32 cellular contexts compared by ENCODE assay signal in genomic region chr17:45070809-45071208, GRCh38. TPM values are rescaled to one million over a fixed set of nuclear protein-coding genes. Genes with fewer than 3 reads are reported as not detected.
DNase-seq lines count a peak whose midpoint lies in the region; ATAC-seq, FAIRE-seq and TF ChIP-seq lines count a peak whose summit lies in the region.
"Had no signal": no experiment of that assay in that cellular context is flagged by ENCODE, and none has a peak within 500 bp of the region (broad histone marks: within the 10 kb centered on the region; RNA-seq: fewer than 3 reads in every experiment).

No MANE protein-coding gene starts in this region.

- H3K4me1 ChIP-seq in ACC112 (ENCODE audit: control insufficient read depth, insufficient read depth, low read length, unreplicated experiment) (peaks cover 17% of the 10 kb centered on the region), GM23338 (ENCODE audit: insufficient read depth) (no peaks in the 10 kb centered on the region), astrocyte (ENCODE audit: insufficient read depth, low read length) (peaks cover 6% of the 10 kb centered on the region), keratinocyte (ENCODE audit: control insufficient read depth, extremely low read depth, insufficient read depth, low read length) (peaks cover 11% of the 10 kb centered on the region)

- no peaks in the 10 kb centered on the region for H3K9me2 ChIP-seq in GM23338 (ENCODE audit: insufficient read depth)

- H3K9me3 Mint-ChIP-seq in GM23338 (no peaks in the 10 kb centered on the region), astrocyte (ENCODE audit: unreplicated experiment) (no peaks in the 10 kb centered on the region), WTC11 (no peaks in the 10 kb centered on the region)
- H3K9me3 Mint-ChIP-seq in naive thymus-derived CD8-positive, alpha-beta T cell = no peaks in the 10 kb centered on the region
- H3K9me3 Mint-ChIP-seq: activated B cell treated with CpG ODN at 0.5 μM for 24 hours; activated T-cell treated with anti-CD3 and anti-CD28 coated beads, Interleukin-2, amount 50 U/mL, for 72 hours; H9; nephron; stimulated activated effector memory CD8-positive, alpha-beta T cell treated with anti-CD3 and anti-CD28 coated beads, Interleukin-12 subunit alpha, Interleukin-12 subunit beta, amount 100 ng/mL, for 72 hours had no signal

- peaks cover 6% of the 10 kb centered on the region for H3K9me1 ChIP-seq in keratinocyte (ENCODE audit: control insufficient read depth, extremely low read depth, insufficient read depth, low read length)

- CTCF ChIA-PET in WTC11 (lab: Charles Lee) = interaction anchor here (1.2 to 1.3 kb wide), 2 partner anchors 29 to 64 kb away, joined by 3 to 5 read pairs; partner anchors contain the start of gene ACBD4

- H3K27me3 Mint-ChIP-seq in GM23338 (ENCODE audit: insufficient read depth, low read depth, poor library complexity) (peaks cover 7% of the 10 kb centered on the region), astrocyte (ENCODE audit: low read depth, unreplicated experiment) (no peaks in the 10 kb centered on the region), WTC11 (ENCODE audit: low read depth) (no peaks in the 10 kb centered on the region)
- H3K27me3 Mint-ChIP-seq in naive thymus-derived CD8-positive, alpha-beta T cell = no peaks in the 10 kb centered on the region
- H3K27me3 Mint-ChIP-seq: activated B cell treated with CpG ODN at 0.5 μM for 24 hours; activated CD8-positive, alpha-beta memory T cell treated with anti-CD3 and anti-CD28 coated beads, Interleukin-2, amount 10 ng/mL, durations not matched to agents 7 days and 5 days had no signal

- H3K27me3 ChIP-seq in ACC112 (ENCODE audit: insufficient read depth, low read length) (no peaks in the 10 kb centered on the region), GM23338 (ENCODE audit: insufficient read depth) (no peaks in the 10 kb centered on the region), astrocyte (ENCODE audit: insufficient read depth, low read length) (no peaks in the 10 kb centered on the region), keratinocyte (ENCODE audit: control insufficient read depth, extremely low read depth, insufficient read depth, low read length) (no peaks in the 10 kb centered on the region)
- H3K27me3 ChIP-seq: upper lobe of right lung had no signal

- H3K36me3 ChIP-seq in ACC112 (ENCODE audit: insufficient read depth, low read length) = peaks cover 5% of the 10 kb centered on the region; the same call in 1 of the 2 replicates
- H3K36me3 ChIP-seq in GM23338 (ENCODE audit: insufficient read depth) = 0 out of 2 replicates have a peak, but pooled peaks cover 9% of the 10 kb centered on the region
- peaks cover 16% of the 10 kb centered on the region for H3K36me3 ChIP-seq in astrocyte (ENCODE audit: insufficient read depth, low read length)
- peaks cover 6 to 7% of the 10 kb centered on the region in 2 experiments for H3K36me3 ChIP-seq in keratinocyte (ENCODE audit: control insufficient read depth in 2 of 2, extremely low read depth in 1 of 2, insufficient read depth in 2 of 2, low read length in 2 of 2)

- TF ChIP-seq CTCF in GM23338 (conservative IDR thresholded peaks at IDR 0.05; ENCODE audit: low read depth in 2 of 2) = no peak
- TF ChIP-seq CTCF in astrocyte (IDR thresholded peaks at IDR 0.05; ENCODE audit: insufficient read depth, low read depth, low read length) = no peak
- TF ChIP-seq CTCF in keratinocyte (optimal IDR thresholded peaks at IDR 0.05 in 1 of 3, IDR thresholded peaks at IDR 0.05 in 1 of 3, conservative IDR thresholded peaks at IDR 0.05 in 1 of 3; ENCODE audit: extremely low read depth in 1 of 3, insufficient read depth in 2 of 3, low read length in 3 of 3) = no peak
- TF ChIP-seq CTCF in WTC11 (IDR thresholded peaks at IDR 0.05) = no peak

- peaks cover 24% of the 10 kb centered on the region for H4K20me1 ChIP-seq in GM23338 (replicated peaks; ENCODE audit: insufficient read depth)
- peaks cover 74% of the 10 kb centered on the region for H4K20me1 ChIP-seq in astrocyte (ENCODE audit: insufficient read depth, low read length)
- peaks cover 3% of the 10 kb centered on the region for H4K20me1 ChIP-seq in keratinocyte (ENCODE audit: control insufficient read depth, extremely low read depth, insufficient read depth, low read length)

- POLR2A ChIA-PET in WTC11 (lab: Charles Lee) = no interaction called here
- POLR2A ChIA-PET in naive thymus-derived CD8-positive, alpha-beta T cell (lab: Charles Lee) = interaction anchor here (1.6 kb wide), 1 partner anchor 10 kb away, joined by 4 read pairs; the partner anchor contains the start of gene NMT1

- H3K4me1 Mint-ChIP-seq in GM23338 = peaks cover 4% of the 10 kb centered on the region; the same call in 2 of the 3 replicates
- peaks cover 9% of the 10 kb centered on the region for H3K4me1 Mint-ChIP-seq in astrocyte (ENCODE audit: low read depth, unreplicated experiment)
- H3K4me1 Mint-ChIP-seq in WTC11 = no peaks in the 10 kb centered on the region
- peaks cover 9 to 35% (median 22%) of the 10 kb centered on the region in 4 donors for H3K4me1 Mint-ChIP-seq in naive thymus-derived CD8-positive, alpha-beta T cell

- H3K79me2 ChIP-seq in ACC112 (ENCODE audit: control insufficient read depth, insufficient read depth, low read length, unreplicated experiment) = peaks cover 53% of the 10 kb centered on the region
- peaks cover 98% of the 10 kb centered on the region for H3K79me2 ChIP-seq in GM23338 (replicated peaks; ENCODE audit: insufficient read depth)
- peaks cover 86% of the 10 kb centered on the region for H3K79me2 ChIP-seq in astrocyte (ENCODE audit: insufficient read depth, low read length)
- peaks cover 84% of the 10 kb centered on the region for H3K79me2 ChIP-seq in keratinocyte (ENCODE audit: control insufficient read depth, insufficient read depth, low read length)

- H3K4me3 Mint-ChIP-seq in GM23338 (no peak overlapping the region), astrocyte (ENCODE audit: unreplicated experiment) (peak overlapping the region; percentile 15), WTC11 (no peak overlapping the region)
- H3K4me3 Mint-ChIP-seq in naive thymus-derived CD8-positive, alpha-beta T cell = no peak overlapping the region
- H3K4me3 Mint-ChIP-seq: activated B cell treated with CpG ODN at 0.5 μM for 24 hours; activated CD8-positive, alpha-beta memory T cell treated with anti-CD3 and anti-CD28 coated beads, Interleukin-2, amount 10 ng/mL, durations not matched to agents 7 days and 5 days; activated T-cell treated with anti-CD3 and anti-CD28 coated beads, Interleukin-2, amount 50 U/mL, for 72 hours; H9; nephron; stimulated activated effector memory CD8-positive, alpha-beta T cell treated with anti-CD3 and anti-CD28 coated beads, Interleukin-12 subunit alpha, Interleukin-12 subunit beta, amount 100 ng/mL, for 72 hours had no signal

- peaks cover 50% of the 10 kb centered on the region for H3K36me3 Mint-ChIP-seq in GM23338 (ENCODE audit: low read depth)
- peaks cover 11% of the 10 kb centered on the region for H3K36me3 Mint-ChIP-seq in astrocyte (ENCODE audit: low read depth, unreplicated experiment)
- H3K36me3 Mint-ChIP-seq in WTC11 = peaks cover 40% of the 10 kb centered on the region
- H3K36me3 Mint-ChIP-seq in naive thymus-derived CD8-positive, alpha-beta T cell = peaks cover 0 to 63% (median 12%) of the 10 kb centered on the region in 3 donors

- FAIRE-seq in astrocyte (lab: Jason Lieb, UNC) (no peak), keratinocyte (lab: Jason Lieb, UNC) (peak; percentile 9)
- FAIRE-seq: colon, GM12892, HepG2 had no signal

- H3K27ac Mint-ChIP-seq in GM23338 (no peak overlapping the region), astrocyte (ENCODE audit: unreplicated experiment) (no peak overlapping the region), WTC11 (no peak overlapping the region)
- peak overlapping the region in 1 of 10 donors; percentile 43 for H3K27ac Mint-ChIP-seq in naive thymus-derived CD8-positive, alpha-beta T cell
- H3K27ac Mint-ChIP-seq: activated B cell treated with CpG ODN at 0.5 μM for 24 hours; activated CD8-positive, alpha-beta memory T cell treated with anti-CD3 and anti-CD28 coated beads, Interleukin-2, amount 10 ng/mL, durations not matched to agents 7 days and 5 days; activated T-cell treated with anti-CD3 and anti-CD28 coated beads, Interleukin-2, amount 50 U/mL, for 72 hours; nephron; stimulated activated effector memory CD8-positive, alpha-beta T cell treated with anti-CD3 and anti-CD28 coated beads, Interleukin-12 subunit alpha, Interleukin-12 subunit beta, amount 100 ng/mL, for 72 hours had no signal

- H3K9ac ChIP-seq in astrocyte (ENCODE audit: low read length) = peak overlapping the region; percentile 11
- H3K9ac ChIP-seq in keratinocyte (ENCODE audit: control insufficient read depth, extremely low read depth, insufficient read depth, low read length) = no peak overlapping the region

- H3K4me2 ChIP-seq in GM23338 (no peak overlapping the region), astrocyte (ENCODE audit: low read length) (peak overlapping the region; percentile 19), keratinocyte (ENCODE audit: control insufficient read depth, extremely low read depth, insufficient read depth, low read depth, low read length) (peak overlapping the region; percentile 36)

- no peak for ATAC-seq in GM23338
- ATAC-seq in WTC11 = no peak
- no peak for ATAC-seq in naive thymus-derived CD8-positive, alpha-beta T cell
- ATAC-seq: activated CD8-positive, alpha-beta memory T cell treated with anti-CD3 and anti-CD28 coated beads, Interleukin-2, amount 10 ng/mL, durations not matched to agents 7 days and 5 days; activated T-cell treated with anti-CD3 and anti-CD28 coated beads, Interleukin-2, amount 50 U/mL, for 72 hours; esophagus mucosa; HepG2; mucosa of descending colon; Panc1; stimulated activated effector memory CD8-positive, alpha-beta T cell treated with anti-CD3 and anti-CD28 coated beads, Interleukin-12 subunit alpha, Interleukin-12 subunit beta, amount 100 ng/mL, for 72 hours; upper lobe of right lung had no signal

- H3K9me3 ChIP-seq in astrocyte (ENCODE audit: insufficient read depth, low read depth, low read length) (no peaks in the 10 kb centered on the region), keratinocyte (ENCODE audit: control insufficient read depth, low read depth, low read length) (no peaks in the 10 kb centered on the region)
- H3K9me3 ChIP-seq: mucosa of descending colon, upper lobe of right lung had no signal

- dilution Hi-C loops in keratinocyte (cut with MboI; ENCODE audit: extremely low pct_ligation_motif_present, low sequenced_read_pairs) = no loop called here

- no peak for DNase-seq in GM23338 (ENCODE audit: low spot score)
- no peak for DNase-seq in astrocyte (ENCODE audit: low read depth)
- DNase-seq in keratinocyte (ENCODE audit: low read depth, low spot score) = no peak
- DNase-seq in NCI-H187 (lab: John Stamatoyannopoulos, UW) = no peak
- DNase-seq in WTC11 (ENCODE audit: low spot score) = no peak
- DNase-seq in NCI-H226 = no peak
- no peak for DNase-seq in naive thymus-derived CD8-positive, alpha-beta T cell
- DNase-seq: activated B cell treated with CpG ODN at 0.5 μM for 24 hours; activated CD4-positive, alpha-beta T cell treated with anti-CD3 and anti-CD28 coated beads, Interleukin-2, amount 50 U/mL, for 1 hour; activated CD8-positive, alpha-beta memory T cell treated with anti-CD3 and anti-CD28 coated beads, Interleukin-2, amount 10 ng/mL, durations not matched to agents 7 days and 5 days; activated naive CD4-positive, alpha-beta T cell treated with Interleukin-2 at 50 U/mL for 16 hours; activated T-cell treated with anti-CD3 and anti-CD28 coated beads, Interleukin-2, amount 50 U/mL, for 72 hours; amniotic stem cell; C1 segment of cervical spinal cord; COR-L47; effector memory CD4-positive, alpha-beta T cell; foreskin fibroblast; H9; mucosa of descending colon; NCI-H1417 treated with DMSO at 0.1 percent for 48 hours; NCI-H2081; NCI-H2227 treated with DMSO at 0.1 percent for 48 hours; SIG-M5; upper lobe of right lung had no signal

- 0 out of 2 replicates have a peak, but pooled peaks cover 4% of the 10 kb centered on the region for H3F3A ChIP-seq in GM23338 (replicated peaks; ENCODE audit: low read depth)

- H2AFZ ChIP-seq in ACC112 (ENCODE audit: low read length, unreplicated experiment) = no peak overlapping the region
- H2AFZ ChIP-seq in GM23338 = no peak overlapping the region
- H2AFZ ChIP-seq in astrocyte (ENCODE audit: low read depth, low read length) = no peak overlapping the region
- no peak overlapping the region for H2AFZ ChIP-seq in keratinocyte (ENCODE audit: control insufficient read depth, low read length)

- H3K27ac ChIP-seq in ACC112 (ENCODE audit: low read depth, low read length) = peak overlapping the region; percentile 26; the same call in 1 of the 2 replicates
- peak overlapping the region; percentile 67; the same call in 1 of the 2 replicates for H3K27ac ChIP-seq in GM23338 (ENCODE audit: low read depth)
- H3K27ac ChIP-seq in astrocyte (ENCODE audit: low read depth, low read length) = no peak overlapping the region
- H3K27ac ChIP-seq in keratinocyte (ENCODE audit: control insufficient read depth, insufficient read depth, low read length) = peak overlapping the region; percentile 47
- H3K27ac ChIP-seq: upper lobe of right lung had no signal

- no peak overlapping the region for H3K4me3 ChIP-seq in ACC112 (ENCODE audit: low read depth, low read length)
- H3K4me3 ChIP-seq in GM23338 = no peak overlapping the region
- no peak overlapping the region for H3K4me3 ChIP-seq in astrocyte (ENCODE audit: insufficient read depth, low read depth, low read length)
- no peak overlapping the region for H3K4me3 ChIP-seq in keratinocyte (ENCODE audit: control insufficient read depth in 2 of 3, extremely low read depth in 1 of 3, insufficient read depth in 2 of 3, low read depth in 1 of 3, low read length in 3 of 3)
- H3K4me3 ChIP-seq: mucosa of descending colon, upper lobe of right lung had no signal

RNA-seq across cellular contexts. Expression of gene NMT1, which starts 9.7 kb away (rescaled TPM):
- total RNA-seq in GM23338 (2014; rRNA removed; shearing (Covaris generic)) = 80.9 and 95.6 TPM in 2 replicates
- polyA plus RNA-seq in GM23338 (2016; fragmentation: Nextera tagmentation; extraction: Ambion mirVana) (298 and 327 TPM in 2 replicates), keratinocyte (75.9 to 101 TPM (median 92.3 TPM) in 3 replicates)
- total RNA-seq in astrocyte (114 and 130 TPM in 2 replicates), WTC11 (2021) (152 to 162 TPM (median 153 TPM) in 3 replicates)
- 239 TPM for polyA plus RNA-seq in keratinocyte (2011; ENCODE audit: low read depth)
- 47.2 and 55.5 TPM in 2 replicates for polyA plus RNA-seq in keratinocyte (2011; cell fraction: cytosol; rRNA removed)
- polyA plus RNA-seq in keratinocyte (2011; cell fraction: nucleus; rRNA removed) = 59.9 and 68.3 TPM in 2 replicates
- 107 and 154 TPM in 2 replicates for polyA plus RNA-seq in keratinocyte (2012; ENCODE audit: low replicate concordance)
- polyA minus RNA-seq in keratinocyte = 42.2 to 74.7 TPM (median 53.7 TPM) in 3 replicates
- 446 TPM for polyA minus RNA-seq in keratinocyte (2011; cell fraction: cytosol; rRNA and poly(A)+ RNA removed)
- polyA minus RNA-seq in keratinocyte (2011; cell fraction: nucleus; rRNA and poly(A)+ RNA removed) = 32.5 and 42.7 TPM in 2 replicates
- 100 to 1,000 TPM; 130 to 139 TPM for total RNA-seq in naive thymus-derived CD8-positive, alpha-beta T cell
- polyA plus RNA-seq in naive thymus-derived CD8-positive, alpha-beta T cell = 10 to 100 TPM; 55.2 to 70.8 (median 65.0) TPM

RNA-seq across cellular contexts. Expression of gene DCAKD, which starts 19.4 kb away (rescaled TPM):
- total RNA-seq in GM23338 (2014; rRNA removed; shearing (Covaris generic)) = 51.3 and 57.2 TPM in 2 replicates
- polyA plus RNA-seq in GM23338 (2016; fragmentation: Nextera tagmentation; extraction: Ambion mirVana) = 23.7 and 28.7 TPM in 2 replicates
- total RNA-seq in astrocyte = 34.8 and 43.3 TPM in 2 replicates
- 18.7 to 27.6 TPM (median 22.8 TPM) in 3 replicates for polyA plus RNA-seq in keratinocyte
- 10.3 TPM for polyA plus RNA-seq in keratinocyte (2011; ENCODE audit: low read depth)
- 19.2 and 26.4 TPM in 2 replicates for polyA plus RNA-seq in keratinocyte (2011; cell fraction: cytosol; rRNA removed)
- polyA plus RNA-seq in keratinocyte (2011; cell fraction: nucleus; rRNA removed) = 37.1 and 50.9 TPM in 2 replicates
- polyA plus RNA-seq in keratinocyte (2012; ENCODE audit: low replicate concordance) = 26.6 and 27.7 TPM in 2 replicates
- 36.2 to 67.9 TPM (median 47.1 TPM) in 3 replicates for polyA minus RNA-seq in keratinocyte
- polyA minus RNA-seq in keratinocyte (2011; cell fraction: cytosol; rRNA and poly(A)+ RNA removed) = 64.3 TPM
- 27.6 and 31.8 TPM in 2 replicates for polyA minus RNA-seq in keratinocyte (2011; cell fraction: nucleus; rRNA and poly(A)+ RNA removed)
- 57.7 to 59.2 TPM (median 58.7 TPM) in 3 replicates for total RNA-seq in WTC11 (2021)
- total RNA-seq in naive thymus-derived CD8-positive, alpha-beta T cell = 10 to 100 TPM; 36.1 to 37.9 TPM
- 10 to 100 TPM; 13.1 to 16.1 (median 16.0) TPM for polyA plus RNA-seq in naive thymus-derived CD8-positive, alpha-beta T cell
